ENCODE assay signal across 17 cellular contexts in genomic region chr5:12901696-12902095, GRCh38.
"Had no signal": no experiment of that assay in that cellular context is flagged by ENCODE, and none has a peak within 500 bp of the region (broad histone marks: within the 10 kb centered on the region; RNA-seq: fewer than 3 reads in every experiment).

No MANE protein-coding gene starts in this region.

- H3K9me3 ChIP-seq: esophagus squamous epithelium, psoas muscle, right lobe of liver, testis, tibial nerve had no signal

- ATAC-seq: effector memory CD8-positive, alpha-beta T cell; left cardiac atrium; left ventricle myocardium superior; naive thymus-derived CD4-positive, alpha-beta T cell; psoas muscle; right lobe of liver; stimulated activated memory B cell treated with anti-CD40 and anti-IgM and Interleukin-4, amounts not matched to agents 10 μg/mL and 1 μg/mL and 100 μg/mL, for 72 hours; stimulated activated naive CD8-positive, alpha-beta T cell treated with anti-CD3 and anti-CD28 coated beads, Interleukin-15, amount 100 ng/mL, for 72 hours had no signal

- H3K4me1 ChIP-seq: esophagus squamous epithelium, psoas muscle, right lobe of liver, testis, tibial nerve had no signal

- H3K36me3 ChIP-seq: esophagus squamous epithelium, right lobe of liver, tibial nerve had no signal

- H3K27me3 ChIP-seq: esophagus squamous epithelium, right lobe of liver, testis, tibial nerve had no signal

- DNase-seq: effector memory CD8-positive, alpha-beta T cell; esophagus squamous epithelium; foreskin fibroblast; immature natural killer cell; left cardiac atrium; left ventricle myocardium superior; naive thymus-derived CD4-positive, alpha-beta T cell; nephron progenitor cell; psoas muscle; retina; right lobe of liver; stimulated activated CD4-positive, alpha-beta T cell treated with anti-CD3 and anti-CD28 coated beads, Interleukin-4, amount 100 ng/mL, for 24 hours; stimulated activated naive CD8-positive, alpha-beta T cell treated with anti-CD3 and anti-CD28 coated beads, Interleukin-15, amount 100 ng/mL, for 72 hours; testis had no signal

- H3K27ac ChIP-seq: esophagus squamous epithelium, psoas muscle, right lobe of liver, testis, tibial nerve had no signal

- H3K4me3 ChIP-seq: esophagus squamous epithelium, lung, psoas muscle, right lobe of liver, testis, tibial nerve had no signal
